ENCODE assay signal across 1 cellular context in genomic region chr16:88783391-88784073, GRCh38.
A peak's percentile ranks its signal among the peaks of the same experiment; 100 is the strongest.
TF ChIP-seq lines count a peak whose summit lies in the region.

No MANE protein-coding gene starts in this region.

TF ChIP-seq in HepG2, 621 proteins besides CTCF, POLR2A, EP300 and RAD21 (continued from another document and continues in another):
- TF ChIP-seq PCBP1 (IDR thresholded peaks at IDR 0.05; ENCODE audit: borderline replicate concordance, low read depth, low read length) (no peak), ZNF17 (CRISPR knock-in tag; IDR thresholded peaks at IDR 0.05) (0 out of 2 replicates have a peak, but pooled peaks have one; percentile 57), PITX1 (CRISPR knock-in tag; IDR thresholded peaks at IDR 0.05) (peak; percentile 44; the same call in 1 of the 2 replicates), STAT5B (CRISPR knock-in tag; IDR thresholded peaks at IDR 0.05) (no peak), ZNF224 (CRISPR knock-in tag; IDR thresholded peaks at IDR 0.05) (no peak), ZNF556 (CRISPR knock-in tag; IDR thresholded peaks at IDR 0.05; ENCODE audit: borderline replicate concordance) (0 out of 2 replicates have a peak, but pooled peaks have one; percentile 5), ZBTB44 (CRISPR knock-in tag; IDR thresholded peaks at IDR 0.05) (no peak), ZNF292 (CRISPR knock-in tag; IDR thresholded peaks at IDR 0.05; ENCODE audit: borderline replicate concordance, low read depth) (peak; percentile 39; the same call in 1 of the 2 replicates), ZNF564 (CRISPR knock-in tag; IDR thresholded peaks at IDR 0.05) (0 out of 2 replicates have a peak, but pooled peaks have one; percentile 46), NFE2L1 (CRISPR knock-in tag; IDR thresholded peaks at IDR 0.05; ENCODE audit: borderline replicate concordance) (0 out of 2 replicates have a peak, but pooled peaks have one; percentile 76), PHF8 (CRISPR knock-in tag; IDR thresholded peaks at IDR 0.05) (peak; percentile 56; the same call in 1 of the 2 replicates), PAF1 (CRISPR knock-in tag; IDR thresholded peaks at IDR 0.05) (no peak), E2F5 (CRISPR knock-in tag; conservative IDR thresholded peaks at IDR 0.05) (no peak), KDM3A (CRISPR knock-in tag; IDR thresholded peaks at IDR 0.05; ENCODE audit: low read depth) (peak; percentile 55; the same call in 1 of the 2 replicates), ZNF713 (CRISPR knock-in tag; IDR thresholded peaks at IDR 0.05) (no peak), RARA (CRISPR knock-in tag; IDR thresholded peaks at IDR 0.05) (no peak), MLXIP (CRISPR knock-in tag; IDR thresholded peaks at IDR 0.05; ENCODE audit: borderline replicate concordance) (no peak), ZBTB10 (CRISPR knock-in tag; IDR thresholded peaks at IDR 0.05; ENCODE audit: borderline replicate concordance) (no peak), FOXA1 (IDR thresholded peaks at IDR 0.05) (no peak), FOXA1 (CRISPR knock-in tag; IDR thresholded peaks at IDR 0.05) (peak; percentile 25; the same call in 1 of the 2 replicates), PHF21A (CRISPR knock-in tag; IDR thresholded peaks at IDR 0.05) (0 out of 2 replicates have a peak, but pooled peaks have one; percentile 20), SMYD3 (CRISPR knock-in tag; IDR thresholded peaks at IDR 0.05) (no peak), ZNF710 (CRISPR knock-in tag; IDR thresholded peaks at IDR 0.05; ENCODE audit: borderline replicate concordance) (peak; percentile 12; the same call in 1 of the 2 replicates), NCOA5 (CRISPR knock-in tag; IDR thresholded peaks at IDR 0.05) (no peak), FOXM1 (CRISPR knock-in tag; IDR thresholded peaks at IDR 0.05) (no peak), ZNF280D (CRISPR knock-in tag; IDR thresholded peaks at IDR 0.05) (0 out of 2 replicates have a peak, but pooled peaks have one; percentile 64), HDAC6 (IDR thresholded peaks at IDR 0.05; ENCODE audit: low read depth, low read length) (no peak), ZNF800 (CRISPR knock-in tag; IDR thresholded peaks at IDR 0.05) (no peak), TERF1 (CRISPR knock-in tag; IDR thresholded peaks at IDR 0.05) (no peak), ZSCAN31 (CRISPR knock-in tag; IDR thresholded peaks at IDR 0.05; ENCODE audit: low read depth) (no peak), CBX5 (CRISPR knock-in tag; IDR thresholded peaks at IDR 0.05; ENCODE audit: borderline replicate concordance) (no peak), ZNF761 (CRISPR knock-in tag; conservative IDR thresholded peaks at IDR 0.05) (no peak), FOXK1 (CRISPR knock-in tag; IDR thresholded peaks at IDR 0.05; ENCODE audit: borderline replicate concordance, low read depth) (peak; percentile 12; the same call in 1 of the 2 replicates), FOSL1 (CRISPR knock-in tag; IDR thresholded peaks at IDR 0.05; ENCODE audit: borderline replicate concordance) (no peak), ZNF83 (CRISPR knock-in tag; IDR thresholded peaks at IDR 0.05; ENCODE audit: borderline replicate concordance) (no peak), PHF20 (CRISPR knock-in tag; IDR thresholded peaks at IDR 0.05) (no peak), RAD51 (IDR thresholded peaks at IDR 0.05; ENCODE audit: borderline replicate concordance) (no peak), ATF4 (CRISPR knock-in tag; IDR thresholded peaks at IDR 0.05) (no peak), ZFP90 (CRISPR knock-in tag; IDR thresholded peaks at IDR 0.05; ENCODE audit: borderline replicate concordance) (no peak), AHR (CRISPR knock-in tag; IDR thresholded peaks at IDR 0.05) (no peak; the same call in 1 of the 2 replicates)
